In genomic region chr21:43329361-43330269, GRCh38 we compare ENCODE assay signal across 23 cellular contexts.
"Had no signal": no experiment of that assay in that cellular context is flagged by ENCODE, and none has a peak within 500 bp of the region (broad histone marks: within the 10 kb centered on the region; RNA-seq: fewer than 3 reads in every experiment).

No MANE protein-coding gene starts in this region.

- H3K36me3 ChIP-seq: sigmoid colon, transverse colon, uterus had no signal

- H3K4me3 ChIP-seq: mucosa of descending colon, sigmoid colon, transverse colon, uterus had no signal

- H3K27me3 ChIP-seq: foreskin keratinocyte, sigmoid colon, transverse colon, uterus had no signal

- H3K4me1 Mint-ChIP-seq: activated CD4-positive, alpha-beta T cell treated with anti-CD3 and anti-CD28 coated beads for 36 hours had no signal

- DNase-seq: activated B cell treated with CpG ODN at 0.5 μM for 24 hours; activated CD4-positive, alpha-beta T cell treated with anti-CD3 and anti-CD28 coated beads for 36 hours; activated CD4-positive, alpha-beta T cell treated with anti-CD3 and anti-CD28 coated beads, Interleukin-2, amount 50 U/mL, for 4 hours; activated effector memory CD4-positive, alpha-beta T cell treated with Interleukin-2 at 50 U/mL for 16 hours; activated naive CD4-positive, alpha-beta T cell treated with anti-CD3 and anti-CD28 coated beads for 36 hours; activated naive CD8-positive, alpha-beta T cell treated with anti-CD3 and anti-CD28 coated beads, Interleukin-2, amount 10 ng/mL, durations not matched to agents 7 days and 5 days; activated T-cell treated with anti-CD3 and anti-CD28 coated beads, Interleukin-2, amount 50 U/mL, for 72 hours; amniotic stem cell; dermis blood vessel endothelial cell; effector CD8-positive, alpha-beta T cell; foreskin keratinocyte; immature natural killer cell; kidney glomerular epithelial cell; mucosa of descending colon; nephron progenitor cell; occipital lobe; sigmoid colon; stimulated activated CD4-positive, alpha-beta T cell treated with anti-CD3 and anti-CD28 coated beads, Interleukin-2, amount 100 ng/mL, for 48 hours; stimulated activated CD8-positive, alpha-beta memory T cell treated with anti-CD3 and anti-CD28 coated beads, Interleukin-4, amount 100 ng/mL, for 48 hours; stimulated activated naive B cell treated with anti-CD40 and anti-IgM and Interleukin-4, amounts not matched to agents 10 μg/mL and 1 μg/mL and 100 μg/mL, for 72 hours; T-helper 17 cell; transverse colon; uterus had no signal

- ATAC-seq: activated CD4-positive, alpha-beta T cell treated with anti-CD3 and anti-CD28 coated beads for 36 hours; activated T-cell treated with anti-CD3 and anti-CD28 coated beads, Interleukin-2, amount 50 U/mL, for 72 hours; foreskin keratinocyte; mucosa of descending colon; stimulated activated naive B cell treated with anti-CD40 and anti-IgM and Interleukin-4, amounts not matched to agents 10 μg/mL and 1 μg/mL and 100 μg/mL, for 72 hours; T-helper 17 cell had no signal

- H3K4me1 ChIP-seq: uterus had no signal

- H3K4me3 Mint-ChIP-seq: activated B cell treated with CpG ODN at 0.5 μM for 24 hours; activated CD4-positive, alpha-beta T cell treated with anti-CD3 and anti-CD28 coated beads for 36 hours; activated naive CD4-positive, alpha-beta T cell treated with anti-CD3 and anti-CD28 coated beads for 36 hours; activated naive CD8-positive, alpha-beta T cell treated with anti-CD3 and anti-CD28 coated beads, Interleukin-2, amount 10 ng/mL, durations not matched to agents 7 days and 5 days; activated T-cell treated with anti-CD3 and anti-CD28 coated beads, Interleukin-2, amount 50 U/mL, for 72 hours; immature natural killer cell; nephron progenitor cell; stimulated activated naive B cell treated with anti-CD40 and anti-IgM and Interleukin-4, amounts not matched to agents 10 μg/mL and 1 μg/mL and 100 μg/mL, for 72 hours; T-helper 17 cell had no signal

- H3K36me3 Mint-ChIP-seq: immature natural killer cell; stimulated activated naive B cell treated with anti-CD40 and anti-IgM and Interleukin-4, amounts not matched to agents 10 μg/mL and 1 μg/mL and 100 μg/mL, for 72 hours had no signal

- H3K9me3 ChIP-seq: mucosa of descending colon, sigmoid colon, transverse colon, uterus had no signal

- H3K27me3 Mint-ChIP-seq: activated B cell treated with CpG ODN at 0.5 μM for 24 hours; activated naive CD8-positive, alpha-beta T cell treated with anti-CD3 and anti-CD28 coated beads, Interleukin-2, amount 10 ng/mL, durations not matched to agents 7 days and 5 days had no signal

- H3K27ac Mint-ChIP-seq: activated B cell treated with CpG ODN at 0.5 μM for 24 hours; activated CD4-positive, alpha-beta T cell treated with anti-CD3 and anti-CD28 coated beads for 36 hours; activated naive CD4-positive, alpha-beta T cell treated with anti-CD3 and anti-CD28 coated beads for 36 hours; activated naive CD8-positive, alpha-beta T cell treated with anti-CD3 and anti-CD28 coated beads, Interleukin-2, amount 10 ng/mL, durations not matched to agents 7 days and 5 days; activated T-cell treated with anti-CD3 and anti-CD28 coated beads, Interleukin-2, amount 50 U/mL, for 72 hours; immature natural killer cell; nephron progenitor cell; stimulated activated naive B cell treated with anti-CD40 and anti-IgM and Interleukin-4, amounts not matched to agents 10 μg/mL and 1 μg/mL and 100 μg/mL, for 72 hours; T-helper 17 cell had no signal

- H3K9me3 Mint-ChIP-seq: activated B cell treated with CpG ODN at 0.5 μM for 24 hours; activated naive CD4-positive, alpha-beta T cell treated with anti-CD3 and anti-CD28 coated beads for 36 hours; activated T-cell treated with anti-CD3 and anti-CD28 coated beads, Interleukin-2, amount 50 U/mL, for 72 hours; stimulated activated naive B cell treated with anti-CD40 and anti-IgM and Interleukin-4, amounts not matched to agents 10 μg/mL and 1 μg/mL and 100 μg/mL, for 72 hours had no signal

- H3K27ac ChIP-seq: foreskin keratinocyte, sigmoid colon, transverse colon, uterus had no signal
